In the genomic region with DNA sequence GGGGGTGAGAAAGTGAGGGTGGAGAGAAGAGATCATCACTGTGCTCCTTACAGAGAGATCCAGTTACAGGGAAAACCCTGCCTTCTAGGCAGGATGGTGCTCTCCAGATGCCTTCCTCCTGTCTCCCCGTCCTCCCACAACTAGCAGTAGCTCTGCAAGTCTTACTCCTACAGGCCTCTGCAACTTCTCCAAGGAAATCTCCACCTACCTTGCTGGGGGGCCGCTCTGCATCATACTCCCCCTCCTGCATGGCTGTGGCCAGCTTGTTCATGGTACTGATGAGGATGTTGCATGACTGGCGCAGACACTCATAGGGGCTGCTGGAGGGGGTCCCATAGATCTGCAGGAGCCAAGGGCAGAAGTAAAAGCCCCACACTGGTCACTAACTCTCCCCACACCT, we compare ENCODE assay signal across 1 cellular context.
TF ChIP-seq lines count a peak whose summit lies in the region.

No MANE protein-coding gene starts in this region.

TF ChIP-seq in endothelial cell of umbilical vein, 7 proteins besides CTCF, POLR2A, EP300 and RAD21:
- TF ChIP-seq GATA2 (IDR thresholded peaks at IDR 0.05; ENCODE audit: insufficient read depth, insufficient read length, low read depth, low read length), result no peak
- TF ChIP-seq MYC (IDR thresholded peaks at IDR 0.05; ENCODE audit: low read depth, low read length), result no peak
- TF ChIP-seq POLR2AphosphoS5 (IDR thresholded peaks at IDR 0.05; ENCODE audit: insufficient read depth, low read depth, low read length), result no peak
- no peak for TF ChIP-seq EZH2 (IDR thresholded peaks at IDR 0.05; ENCODE audit: borderline replicate concordance, low read depth, low read length, severe bottlenecking)
- no peak for TF ChIP-seq JUN (IDR thresholded peaks at IDR 0.05; ENCODE audit: borderline replicate concordance, insufficient read depth, insufficient read length, low read depth)
- no peak for TF ChIP-seq FOS (IDR thresholded peaks at IDR 0.05; ENCODE audit: borderline replicate concordance, insufficient read depth, low read length)
- no peak for TF ChIP-seq MAX (IDR thresholded peaks at IDR 0.05; ENCODE audit: insufficient read depth, insufficient read length)
